In the genomic region with DNA sequence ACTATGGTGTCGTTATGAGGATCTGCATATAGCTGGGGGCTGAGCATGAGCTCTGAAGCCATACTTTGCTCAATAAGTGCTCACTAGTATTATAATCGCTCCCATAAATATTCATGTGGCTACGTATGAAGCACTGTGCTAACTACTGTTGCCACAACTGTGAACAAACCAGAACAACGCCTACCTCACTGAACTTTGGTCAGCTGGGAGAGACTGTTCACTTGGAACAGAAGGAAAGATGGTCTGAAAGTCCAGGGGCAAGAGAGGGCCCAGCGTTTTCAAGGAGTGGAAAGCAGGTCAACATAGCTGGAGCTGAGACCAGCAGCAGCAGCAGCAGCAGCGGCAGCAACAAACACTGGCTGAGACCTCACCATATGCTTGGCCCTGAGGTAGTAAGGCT, we compare ENCODE assay signal across 23 cellular contexts.
"Had no signal": no experiment of that assay in that cellular context is flagged by ENCODE, and none has a peak within 500 bp of the region (broad histone marks: within the 10 kb centered on the region; RNA-seq: fewer than 3 reads in every experiment).

No MANE protein-coding gene starts in this region.

- H3K27me3 ChIP-seq: breast epithelium, MG63 had no signal

- H3K9me3 ChIP-seq: breast epithelium, MG63, SK-N-SH had no signal

- H3K36me3 ChIP-seq: breast epithelium, MG63 had no signal

- H3K27ac ChIP-seq: breast epithelium, KMS-11, VCaP had no signal

- DNase-seq: activated CD4-positive, alpha-beta T cell treated with anti-CD3 and anti-CD28 coated beads for 36 hours; activated CD4-positive, alpha-beta T cell treated with anti-CD3 and anti-CD28 coated beads, Interleukin-2, amount 50 U/mL, for 1 hour; activated CD8-positive, alpha-beta memory T cell treated with anti-CD3 and anti-CD28 coated beads, Interleukin-2, amount 50 U/mL, for 48 hours; activated CD8-positive, alpha-beta T cell treated with anti-CD3 and anti-CD28 coated beads, Interleukin-2, amount 10 ng/mL, durations not matched to agents 7 days and 5 days; activated effector memory CD4-positive, alpha-beta T cell treated with Interleukin-2 at 50 U/mL for 16 hours; activated naive CD4-positive, alpha-beta T cell; activated T-cell treated with anti-CD3 and anti-CD28 coated beads, Interleukin-2, amount 50 U/mL, for 1 hour; aorta; MG63; MV-4-11; NCI-H1092 treated with DMSO at 0.1 percent for 48 hours; NCI-H1417 treated with DMSO at 0.1 percent for 48 hours; NCI-H1694 treated with DMSO at 0.1 percent for 48 hours; NCI-H2029 treated with DMSO at 0.1 percent for 48 hours; NCI-H510A treated with DMSO at 0.1 percent for 48 hours; NCI-H748 treated with DMSO at 0.1 percent for 48 hours; RPMI8226; SK-N-SH; T-helper 1 cell had no signal

- H3K9ac ChIP-seq: KMS-11, SK-N-SH had no signal

- H3K4me3 ChIP-seq: breast epithelium, MG63 had no signal

- H3K4me1 ChIP-seq: breast epithelium had no signal

- ATAC-seq: activated CD4-positive, alpha-beta T cell treated with anti-CD3 and anti-CD28 coated beads for 36 hours; activated CD8-positive, alpha-beta T cell treated with anti-CD3 and anti-CD28 coated beads, Interleukin-2, amount 10 ng/mL, durations not matched to agents 7 days and 5 days; Right ventricle myocardium inferior had no signal
